8 cellular contexts compared by ENCODE assay signal in genomic region chr1:66503841-66504470, GRCh38. TPM values are rescaled to one million over a fixed set of nuclear protein-coding genes. Genes with fewer than 3 reads are reported as not detected.
DNase-seq lines count a peak whose midpoint lies in the region; ATAC-seq and TF ChIP-seq lines count a peak whose summit lies in the region.
"Had no signal": no experiment of that assay in that cellular context is flagged by ENCODE, and none has a peak within 500 bp of the region (broad histone marks: within the 10 kb centered on the region; RNA-seq: fewer than 3 reads in every experiment).

No MANE protein-coding gene starts in this region.

- POLR2A ChIA-PET in IMR-90 (lab: Charles Lee; ENCODE audit: unreplicated experiment): interaction anchor here (0.6 to 0.8 kb wide), 2 partner anchors 32 to 236 kb away, joined by 3 read pairs; no protein-coding TSS in a partner anchor

- H4K8ac ChIP-seq in IMR-90 (ENCODE audit: low read depth in 2 of 2, low read length in 2 of 2): peak overlapping the region; percentile 36 to 71; a peak in 3 of 4 replicates

- dilution Hi-C loops in IMR-90 (cut with HindIII; ENCODE audit: low sequenced_read_pairs, unreplicated experiment): no loop called here

- TF ChIP-seq CTCF in IMR-90 (conservative IDR thresholded peaks at IDR 0.05; ENCODE audit: low read depth, low read length) (peak; percentile 70), brain (conservative IDR thresholded peaks at IDR 0.05) (peak; percentile 44 to 72)

- peak overlapping the region; percentile 70 for H2BK20ac ChIP-seq in IMR-90 (ENCODE audit: low read depth, low read length)

- H3K4me1 ChIP-seq in IMR-90 (ENCODE audit: control insufficient read depth, insufficient read depth, low read length): 0 out of 2 replicates have a peak, but pooled peaks cover 2% of the 10 kb centered on the region

- peak overlapping the region; percentile 14 for H3K14ac ChIP-seq in IMR-90 (replicated peaks; ENCODE audit: low read depth, low read length)

- no peak for TF ChIP-seq POLR2A in IMR-90 (IDR thresholded peaks at IDR 0.05; ENCODE audit: low read depth, low read length)

- in situ Hi-C loops in IMR-90 (cut with MboI; ENCODE audit: low sequenced_read_pairs): no loop called here

- no peaks in the 10 kb centered on the region for H3K9me1 ChIP-seq in IMR-90 (ENCODE audit: insufficient read depth, low read length)

- H3K9ac ChIP-seq in IMR-90 (ENCODE audit: low read depth, low read length): no peak overlapping the region

- peak overlapping the region; percentile 2; the same call in 1 of the 2 replicates for H3K56ac ChIP-seq in IMR-90 (ENCODE audit: extremely low read depth, insufficient read depth, low read length)

- BruUV-seq in IMR-90 (replicated peaks; lab: Mats Ljungman, UMichigan): no TSS peak

- no peaks in the 10 kb centered on the region for H3K9me3 Mint-ChIP-seq in brain
- H3K9me3 Mint-ChIP-seq: activated naive CD4-positive, alpha-beta T cell treated with anti-CD3 and anti-CD28 coated beads, Interleukin-2, amount 50 U/mL, for 24 hours had no signal

- H3K4me3 ChIP-seq in IMR-90 (ENCODE audit: insufficient read depth, low read depth, low read length): no peak overlapping the region

- no peak overlapping the region for H2AFZ ChIP-seq in IMR-90 (replicated peaks; ENCODE audit: low read length, poor library complexity)

- DNase-seq in GM03348 (ENCODE audit: low spot score) (peak; percentile 51), IMR-90 (peak; percentile 81), OCI-M1 (lab: John Stamatoyannopoulos, UW) (peak; percentile 74), inferior parietal cortex (ENCODE audit: extremely low spot score) (peak; percentile 80)
- peak; percentile 2 to 20 (median 5) for DNase-seq in stimulated activated CD4-positive, alpha-beta T cell treated with anti-CD3 and anti-CD28 coated beads, TNF-alpha, amount 100 ng/mL, for 48 hours (ENCODE audit: low read depth in 3 of 3)

- peak overlapping the region; percentile 90 for H2BK120ac ChIP-seq in IMR-90 (ENCODE audit: low read depth, low read length)

- no peaks in the 10 kb centered on the region for H3K27me3 ChIP-seq in IMR-90 (ENCODE audit: control insufficient read depth, insufficient read depth, low read length)

- H2AK5ac ChIP-seq in IMR-90 (ENCODE audit: low read depth, low read length): peak overlapping the region; percentile 3; the same call in 1 of the 2 replicates

- H3K27ac ChIP-seq in IMR-90 (ENCODE audit: insufficient read depth, low read length): no peak overlapping the region

- peak overlapping the region; percentile 58; the same call in 1 of the 2 replicates for H3K23ac ChIP-seq in IMR-90 (ENCODE audit: low read depth, low read length)

- H3K36me3 Mint-ChIP-seq in brain: no peaks in the 10 kb centered on the region
- H3K36me3 Mint-ChIP-seq: activated naive CD4-positive, alpha-beta T cell treated with anti-CD3 and anti-CD28 coated beads, Interleukin-2, amount 50 U/mL, for 24 hours had no signal

- no peak overlapping the region for H2AK9ac ChIP-seq in IMR-90 (replicated peaks; ENCODE audit: low read depth, low read length, poor library complexity)

- ATAC-seq in GM21529 (IDR thresholded peaks at IDR 0.05; ENCODE audit: unreplicated experiment) (peak; percentile 87), IMR-90 (ENCODE audit: low read depth) (peak; percentile 87)

- whole genome bisulfite sequencing in IMR-90 (ENCODE audit: extremely low coverage in 2 of 2, insufficient read length in 1 of 2), 2 experiments: 0% methylated on average over 1 of the region's 3 CpGs; no CpG with 5 or more reads in 1 of the 2 experiments

- H4K91ac ChIP-seq in IMR-90 (ENCODE audit: insufficient read depth, low read depth, low read length): peak overlapping the region; percentile 22

- H3K27ac Mint-ChIP-seq in brain: no peak overlapping the region
- H3K27ac Mint-ChIP-seq: activated naive CD4-positive, alpha-beta T cell treated with anti-CD3 and anti-CD28 coated beads, Interleukin-2, amount 50 U/mL, for 24 hours had no signal

- no peaks in the 10 kb centered on the region for H3K36me3 ChIP-seq in IMR-90 (ENCODE audit: control insufficient read depth, insufficient read depth, low read length)

- peak overlapping the region; percentile 0; the same call in 1 of the 2 replicates for H3K4me2 ChIP-seq in IMR-90 (ENCODE audit: low read depth, low read length)

- H3K4me3 Mint-ChIP-seq in brain: no peak overlapping the region
- H3K4me3 Mint-ChIP-seq: activated naive CD4-positive, alpha-beta T cell treated with anti-CD3 and anti-CD28 coated beads, Interleukin-2, amount 50 U/mL, for 24 hours had no signal

- peak overlapping the region; percentile 31 for H2BK5ac ChIP-seq in IMR-90 (ENCODE audit: low read depth, low read length, poor library complexity, severe bottlenecking)

- no peaks in the 10 kb centered on the region for H3K4me1 Mint-ChIP-seq in brain
- H3K4me1 Mint-ChIP-seq: activated naive CD4-positive, alpha-beta T cell treated with anti-CD3 and anti-CD28 coated beads, Interleukin-2, amount 50 U/mL, for 24 hours had no signal

- no peaks in the 10 kb centered on the region for H3K9me3 ChIP-seq in IMR-90 (ENCODE audit: control insufficient read depth, insufficient read depth, low read length)

- H4K5ac ChIP-seq in IMR-90 (ENCODE audit: low read depth, low read length): no peak overlapping the region

- H3K4ac ChIP-seq in IMR-90 (ENCODE audit: low read depth, low read length): peak overlapping the region; percentile 57; the same call in 1 of the 2 replicates

- intact Hi-C loops in IMR-90 (cut with micrococcal nuclease): loop anchor here (1.0 to 5.0 kb wide), 6 partner anchors 54 to 545 kb away; no protein-coding TSS in a partner anchor

- peaks cover 3% of the 10 kb centered on the region for H3K27me3 Mint-ChIP-seq in brain

- no peaks in the 10 kb centered on the region for H4K20me1 ChIP-seq in IMR-90 (ENCODE audit: insufficient read depth, low read length)

- CTCF ChIA-PET in IMR-90 (lab: Yijun Ruan, JAX): interaction anchor here (0.6 to 2.7 kb wide), 33 partner anchors 8 to 629 kb away, joined by 3 to 42 read pairs (median 4); partner anchors contain the start of gene SGIP1

- peak overlapping the region; percentile 71 for H2BK15ac ChIP-seq in IMR-90 (ENCODE audit: low read depth, low read length)

- TF ChIP-seq RAD21 in IMR-90 (IDR thresholded peaks at IDR 0.05; ENCODE audit: low read length): peak; percentile 86

- H3K18ac ChIP-seq in IMR-90 (ENCODE audit: low read depth, low read length): no peak overlapping the region; the same call in 1 of the 2 replicates

- H3K79me1 ChIP-seq in IMR-90 (ENCODE audit: low read depth in 1 of 2, low read length in 2 of 2): peaks cover 0 to 3% of the 10 kb centered on the region in 2 experiments; a peak in 1 of 4 replicates

TF ChIP-seq in IMR-90, 13 proteins besides CTCF, POLR2A, EP300 and RAD21:
- TF ChIP-seq MAZ (IDR thresholded peaks at IDR 0.05; ENCODE audit: borderline replicate concordance, low read depth, low read length): no peak
- TF ChIP-seq SMC3 (IDR thresholded peaks at IDR 0.05; ENCODE audit: low read depth, low read length): peak; percentile 77
- TF ChIP-seq BHLHE40 (IDR thresholded peaks at IDR 0.05; ENCODE audit: low read depth, low read length): no peak
- peak; percentile 55 for TF ChIP-seq CEBPB (IDR thresholded peaks at IDR 0.05; ENCODE audit: low read depth, low read length)

RNA-seq across cellular contexts. Expression of gene SGIP1, which starts 30.0 kb away (rescaled TPM):
- 27.1 and 43.6 TPM in 2 replicates for total RNA-seq in IMR-90 (2012; rRNA removed)
- polyA plus RNA-seq in IMR-90 (2012; rRNA removed): 40.7 and 42.7 TPM in 2 replicates
- polyA plus RNA-seq in IMR-90 (2012; cell fraction: cytosol; rRNA removed): 8.9 and 10.9 TPM in 2 replicates
- polyA plus RNA-seq in IMR-90 (2012; cell fraction: nucleus; rRNA removed; ENCODE audit: low replicate concordance): 69.0 and 361 TPM in 2 replicates
- polyA plus RNA-seq in brain (ENCODE audit: insufficient read depth, low read depth, low replicate concordance): 10.7 TPM

Comparison
In these comparisons a context has a peak if more than half of its experiments do, and no peak if none do; other contexts are left out.
1. DNase-seq: peak in every context shown above with its lines; median percentile 81 in IMR-90; 80 in inferior parietal cortex; 74 in OCI-M1; 51 in GM03348; 5 in stimulated activated CD4-positive, alpha-beta T cell treated with anti-CD3 and anti-CD28 coated beads, TNF-alpha, amount 100 ng/mL, for 48 hours.